ENCODE assay signal across 8 cellular contexts in the genomic region with DNA sequence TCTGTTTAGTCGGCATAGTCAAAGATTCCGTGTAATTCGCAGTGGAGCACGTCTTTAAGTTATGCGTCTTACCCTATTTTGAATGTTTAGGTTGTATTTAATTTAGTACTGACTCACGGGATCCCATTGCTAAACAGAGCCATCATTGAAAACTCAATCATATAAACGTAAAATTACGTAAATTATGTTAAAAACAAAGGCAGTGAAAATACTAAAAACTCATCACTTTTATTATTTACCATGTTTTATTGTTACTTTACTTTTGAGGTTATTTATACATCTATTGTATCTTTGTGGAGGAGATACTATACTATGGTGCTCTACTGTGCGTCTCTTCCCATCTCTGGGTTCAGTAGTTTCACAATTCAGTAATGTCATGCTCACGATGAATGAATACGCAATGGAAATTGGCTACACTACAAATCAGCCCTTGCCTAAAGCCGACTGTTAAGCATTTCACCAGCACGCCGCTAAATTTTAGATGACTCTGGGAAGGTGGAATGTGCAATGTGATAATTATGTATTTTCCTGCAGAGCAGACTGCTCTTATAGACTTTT. TPM values are rescaled to one million over a fixed set of nuclear protein-coding genes. Genes with fewer than 3 reads are reported as not detected.
DNase-seq lines count a peak whose midpoint lies in the region; ATAC-seq and TF ChIP-seq lines count a peak whose summit lies in the region.

No MANE protein-coding gene starts in this region.

- ATAC-seq in RWPE2 (ENCODE audit: low read depth) (peak; percentile 34; the same call in 2 of the 3 replicates), HG02763 (IDR thresholded peaks at IDR 0.05; ENCODE audit: unreplicated experiment) (no peak)

- 1 to 40% methylated on average over 14 of the region's 14 CpGs for WGBS in tibial nerve, 2 donors

- H3K36me3 ChIP-seq in RWPE2 (ENCODE audit: low read depth) (no peaks in the 10 kb centered on the region), tibial nerve (no peaks in the 10 kb centered on the region)

- H3K27ac ChIP-seq in RWPE2 (ENCODE audit: poor library complexity, severe bottlenecking) (peak overlapping the region; percentile 89), tibial nerve (peak overlapping the region; percentile 91 to 98 (median 95))

- H3K4me1 ChIP-seq in RWPE2 (ENCODE audit: insufficient read depth, poor library complexity, severe bottlenecking) (peaks cover 3% of the 10 kb centered on the region), tibial nerve (peaks cover 0 to 17% (median 0%) of the 10 kb centered on the region in 4 donors)

- TF ChIP-seq POLR2A in tibial nerve (IDR thresholded peaks at IDR 0.05): peak in 1 of 2 donors; percentile 41

- TF ChIP-seq CTCF in RWPE2 (IDR thresholded peaks at IDR 0.05; ENCODE audit: poor library complexity, severe bottlenecking) (no peak), tibial nerve (IDR thresholded peaks at IDR 0.05) (no peak)

- CTCF ChIA-PET in HEK293T (lab: Yijun Ruan, JAX): interaction anchor here (0.6 to 1.3 kb wide), 2 partner anchors 21 to 25 kb away, joined by 3 read pairs; no protein-coding TSS in a partner anchor

- DNase-seq in CD1c-positive myeloid dendritic cell (ENCODE audit: extremely low spot score) (peak; percentile 55), HEK293T (ENCODE audit: extremely low spot score) (peak; percentile 15), RWPE2 (ENCODE audit: low spot score) (no peak), dermis blood vessel endothelial cell (peak; percentile 66), medulla oblongata (ENCODE audit: extremely low spot score) (peak; percentile 43), tibial nerve (ENCODE audit: low spot score in 2 of 2) (peak in 1 of 2 donors; percentile 45), KG1 (lab: John Stamatoyannopoulos, UW) (no peak)

- POLR2A ChIA-PET in HEK293T (lab: Yijun Ruan, JAX): interaction anchor here (1.0 to 1.3 kb wide), 4 partner anchors 10 to 43 kb away, joined by 3 read pairs; no protein-coding TSS in a partner anchor

- H3K27me3 ChIP-seq in RWPE2 (ENCODE audit: insufficient read depth, poor library complexity, severe bottlenecking) (no peaks in the 10 kb centered on the region), tibial nerve (no peaks in the 10 kb centered on the region)

- TF ChIP-seq EP300 in tibial nerve (IDR thresholded peaks at IDR 0.05): peak in 1 of 2 donors; percentile 74

- peak overlapping the region; percentile 45 for H3K4me3 ChIP-seq in RWPE2 (ENCODE audit: severe bottlenecking)
- H3K4me3 ChIP-seq in tibial nerve: peak overlapping the region; percentile 50 to 79 (median 57)

- H3K9me3 ChIP-seq in RWPE2 (ENCODE audit: severe bottlenecking) (no peaks in the 10 kb centered on the region), tibial nerve (no peaks in the 10 kb centered on the region)

TF ChIP-seq in HEK293T, 16 proteins besides CTCF, POLR2A, EP300 and RAD21:
- TF ChIP-seq HDGF (IDR thresholded peaks at IDR 0.05; ENCODE audit: borderline replicate concordance) (no peak), TARDBP (IDR thresholded peaks at IDR 0.05) (no peak), ZNF384 (IDR thresholded peaks at IDR 0.05) (no peak), ELF4 (IDR thresholded peaks at IDR 0.05) (no peak), NFRKB (IDR thresholded peaks at IDR 0.05) (no peak), SP1 (IDR thresholded peaks at IDR 0.05) (no peak), ARNT (IDR thresholded peaks at IDR 0.05) (no peak)

RNA-seq across cellular contexts. Expression of gene FUNDC2, which starts 0.9 kb away (rescaled TPM):
- total RNA-seq in dermis blood vessel endothelial cell: 84.2 and 95.1 TPM in 2 replicates
- total RNA-seq in tibial nerve: 10 to 100 TPM; 40.2 to 83.3 (median 59.8) TPM

RNA-seq across cellular contexts. Expression of gene F8, which starts 5.1 kb away (rescaled TPM):
- 12.4 and 19.1 TPM in 2 replicates for total RNA-seq in dermis blood vessel endothelial cell
- total RNA-seq in tibial nerve: 10 to 100 TPM in 3 of 4 donors, 1 to 10 TPM in 1; 7.2 to 28.4 (median 14.6) TPM

RNA-seq across cellular contexts. Expression of gene CMC4, which starts 43.3 kb away (rescaled TPM):
- total RNA-seq in dermis blood vessel endothelial cell (11.7 and 16.3 TPM in 2 replicates), tibial nerve (10 to 100 TPM; 22.2 to 27.0 (median 23.7) TPM)

RNA-seq across cellular contexts. Expression of gene MTCP1, which starts 43.3 kb away (rescaled TPM):
- total RNA-seq in dermis blood vessel endothelial cell (3.1 and 9.9 TPM in 2 replicates), tibial nerve (1 to 10 TPM; 2.7 to 5.3 (median 2.8) TPM)

RNA-seq across cellular contexts. Expression of gene BRCC3, which starts 43.7 kb away (rescaled TPM):
- 17.4 and 28.9 TPM in 2 replicates for total RNA-seq in dermis blood vessel endothelial cell
- 10 to 100 TPM in 3 of 4 donors, 1 to 10 TPM in 1; 6.9 to 17.7 (median 11.5) TPM for total RNA-seq in tibial nerve

Comparison
In these comparisons a context has a peak if more than half of its experiments do, and no peak if none do; other contexts are left out.
1. DNase-seq: peak in CD1c-positive myeloid dendritic cell (single experiment), HEK293T (single experiment), dermis blood vessel endothelial cell (single experiment) and medulla oblongata (single experiment); none in RWPE2 (single experiment) and KG1 (single experiment).